ENCODE assay signal across 6 cellular contexts in genomic region chr9:16025627-16026026, GRCh38.
"Had no signal": no experiment of that assay in that cellular context is flagged by ENCODE, and none has a peak within 500 bp of the region (broad histone marks: within the 10 kb centered on the region; RNA-seq: fewer than 3 reads in every experiment).

No MANE protein-coding gene starts in this region.

- H2AFZ ChIP-seq: GM23248 had no signal

- DNase-seq: GM23248, GOT3, H7, HFFc6 had no signal

- H3K4me1 ChIP-seq: HAP-1 had no signal

- H3K27ac ChIP-seq: GM23248 had no signal

- H3K9me3 ChIP-seq: HAP-1 had no signal

- H3K9ac ChIP-seq: GM23248 had no signal

- ATAC-seq: HCT116 had no signal

- H3K36me3 ChIP-seq: HAP-1 had no signal

- H3K4me3 ChIP-seq: GM23248, HAP-1 had no signal
